In genomic region chr11:101211407-101211975, GRCh38 we compare ENCODE assay signal across 27 cellular contexts.
"Had no signal": no experiment of that assay in that cellular context is flagged by ENCODE, and none has a peak within 500 bp of the region (broad histone marks: within the 10 kb centered on the region; RNA-seq: fewer than 3 reads in every experiment).

No MANE protein-coding gene starts in this region.

- FAIRE-seq: islet of Langerhans, kidney, small intestine had no signal

- H3K4me1 Mint-ChIP-seq: immature natural killer cell; naive thymus-derived CD4-positive, alpha-beta T cell; stimulated activated effector memory CD8-positive, alpha-beta T cell treated with anti-CD3 and anti-CD28 coated beads, Interleukin-12 subunit alpha, Interleukin-12 subunit beta, amount 100 ng/mL, for 72 hours had no signal

- H3K36me3 ChIP-seq: left lung, ovary, prostate gland, sigmoid colon, spleen, stomach, thyroid gland, transverse colon, upper lobe of left lung, vagina had no signal

- ATAC-seq: left colon; left lung; mucosa of descending colon; naive thymus-derived CD4-positive, alpha-beta T cell; natural killer cell treated with Interleukin-12 subunit alpha and Interleukin-12 subunit beta and Interleukin-15 and Interleukin-18, amount 100 ng/mL, for 72 hours; right cardiac atrium; stimulated activated effector memory CD8-positive, alpha-beta T cell treated with anti-CD3 and anti-CD28 coated beads, Interleukin-12 subunit alpha, Interleukin-12 subunit beta, amount 100 ng/mL, for 72 hours had no signal

- H3K27me3 Mint-ChIP-seq: natural killer cell treated with Interleukin-12 subunit alpha and Interleukin-12 subunit beta and Interleukin-15 and Interleukin-18, amount 100 ng/mL, for 72 hours had no signal

- H3K27ac ChIP-seq: left lung, ovary, prostate gland, sigmoid colon, spleen, stomach, testis, thyroid gland, transverse colon, upper lobe of left lung, vagina had no signal

- H3K36me3 Mint-ChIP-seq: stimulated activated effector memory CD8-positive, alpha-beta T cell treated with anti-CD3 and anti-CD28 coated beads, Interleukin-12 subunit alpha, Interleukin-12 subunit beta, amount 100 ng/mL, for 72 hours had no signal

- H3K4me3 Mint-ChIP-seq: immature natural killer cell; naive thymus-derived CD4-positive, alpha-beta T cell; natural killer cell treated with Interleukin-12 subunit alpha and Interleukin-12 subunit beta and Interleukin-15 and Interleukin-18, amount 100 ng/mL, for 72 hours; stimulated activated effector memory CD8-positive, alpha-beta T cell treated with anti-CD3 and anti-CD28 coated beads, Interleukin-12 subunit alpha, Interleukin-12 subunit beta, amount 100 ng/mL, for 72 hours had no signal

- H3K4me1 ChIP-seq: left lung, prostate gland, sigmoid colon, spleen, stomach, testis, thyroid gland, transverse colon, upper lobe of left lung, vagina had no signal

- H3K27ac Mint-ChIP-seq: immature natural killer cell; naive thymus-derived CD4-positive, alpha-beta T cell; natural killer cell treated with Interleukin-12 subunit alpha and Interleukin-12 subunit beta and Interleukin-15 and Interleukin-18, amount 100 ng/mL, for 72 hours; stimulated activated effector memory CD8-positive, alpha-beta T cell treated with anti-CD3 and anti-CD28 coated beads, Interleukin-12 subunit alpha, Interleukin-12 subunit beta, amount 100 ng/mL, for 72 hours had no signal

- DNase-seq: hypothalamus; immature natural killer cell; kidney; left colon; left lung; midbrain; mucosa of descending colon; naive thymus-derived CD4-positive, alpha-beta T cell; ovary; retina; right cardiac atrium; sigmoid colon; small intestine; spleen; stimulated activated CD4-positive, alpha-beta T cell treated with anti-CD3 and anti-CD28 coated beads, Interleukin-4, amount 100 ng/mL, for 24 hours; stimulated activated naive CD4-positive, alpha-beta T cell; stomach; testis; thyroid gland; transverse colon; upper lobe of left lung had no signal

- H3K4me3 ChIP-seq: left lung, lung, mucosa of descending colon, ovary, prostate gland, sigmoid colon, spleen, stomach, testis, thyroid gland, transverse colon, upper lobe of left lung, vagina had no signal

- H3K9me3 ChIP-seq: prostate gland, testis, thyroid gland had no signal

- H3K27me3 ChIP-seq: left lung, ovary, sigmoid colon, spleen, stomach, testis, thyroid gland, transverse colon, upper lobe of left lung, vagina had no signal
